Comparison of ENCODE assay signal across 8 cellular contexts in genomic region chr3:113838631-113839209, GRCh38. TPM values are rescaled to one million over a fixed set of nuclear protein-coding genes. Genes with fewer than 3 reads are reported as not detected.
DNase-seq lines count a peak whose midpoint lies in the region; ATAC-seq, FAIRE-seq and TF ChIP-seq lines count a peak whose summit lies in the region.

TSS of gene GRAMD1C (plus strand) at chr3:113838788. CDS start at chr3:113838910, 122 bp downstream.

- peak; percentile 99 to 100 for ATAC-seq in A549
- ATAC-seq in GM18861 (IDR thresholded peaks at IDR 0.05; ENCODE audit: unreplicated experiment) = peak; percentile 92
- ATAC-seq in HG03097 (IDR thresholded peaks at IDR 0.05; ENCODE audit: low FRiP score, unreplicated experiment) = peak; percentile 95

- peak; percentile 87 for TF ChIP-seq CTCF in A549 (IDR thresholded peaks at IDR 0.05)
- TF ChIP-seq CTCF in brain microvascular endothelial cell (IDR thresholded peaks at IDR 0.05; ENCODE audit: low read depth, low read length, missing control alignments) = peak; percentile 90

- peak within 1 kb of the TSS; percentile 44 to 78; a peak in 4 of 6 replicates for H3K27ac ChIP-seq in A549
- peak within 1 kb of the TSS; percentile 61 for H3K27ac ChIP-seq in brain microvascular endothelial cell
- H3K27ac ChIP-seq in iPS-18a (ENCODE audit: low read length) = no peak within 1 kb of the TSS

- H3K4me3 ChIP-seq in A549 (peak within 1 kb of the TSS; percentile 51), brain microvascular endothelial cell (ENCODE audit: low read depth, low read length) (peak within 1 kb of the TSS; percentile 72), iPS-18a (ENCODE audit: low read length) (peak within 1 kb of the TSS; percentile 77), skeletal muscle satellite cell (ENCODE audit: low read length) (peak within 1 kb of the TSS; percentile 74)

- peak; percentile 75 to 89 for DNase-seq in A549 (ENCODE audit: low read depth in 1 of 2, low spot score in 1 of 2)
- DNase-seq in NCI-H2107 treated with DMSO at 0.1 percent for 48 hours (lab: John Stamatoyannopoulos, UW; ENCODE audit: unreplicated experiment) = peak; percentile 81
- peak; percentile 84 for DNase-seq in UCSD-AML1 (lab: John Stamatoyannopoulos, UW; ENCODE audit: unreplicated experiment)
- DNase-seq in brain microvascular endothelial cell = peak; percentile 77

- 6% methylated on average over 35 of the region's 48 CpGs for WGBS in A549 (ENCODE audit: missing lambda C conversion rate)

- TF ChIP-seq EP300 in A549 (IDR thresholded peaks at IDR 0.05) = no peak

- peak within 1 kb of the TSS; percentile 68 for H3K9ac ChIP-seq in iPS-18a (ENCODE audit: low read length)
- H3K9ac ChIP-seq in skeletal muscle satellite cell (ENCODE audit: low read depth, low read length) = peak within 1 kb of the TSS; percentile 76

- H3K9me3 ChIP-seq in A549 (no peaks in the 10 kb centered on the region), iPS-18a (ENCODE audit: control insufficient read depth, low read depth, low read length) (no peaks in the 10 kb centered on the region), skeletal muscle satellite cell (replicated peaks; ENCODE audit: low read length) (no peaks in the 10 kb centered on the region)

- H3K27me3 ChIP-seq in brain microvascular endothelial cell (replicated peaks) = no peaks in the 10 kb centered on the region
- H3K27me3 ChIP-seq in iPS-18a (ENCODE audit: control insufficient read depth, insufficient read depth, low read length) = peaks cover 9% of the 10 kb centered on the region
- no peaks in the 10 kb centered on the region for H3K27me3 ChIP-seq in skeletal muscle satellite cell (ENCODE audit: control insufficient read depth, insufficient read depth, low read length)

- peak; percentile 68 to 76 for TF ChIP-seq RAD21 in A549 (conservative IDR thresholded peaks at IDR 0.05 in 1 of 2, IDR thresholded peaks at IDR 0.05 in 1 of 2)

- in situ Hi-C loops in brain microvascular endothelial cell (cut with HindIII; ENCODE audit: low pct_ligation_motif_present, low sequenced_read_pairs) = no loop called here

- FAIRE-seq in A549 (lab: Jason Lieb, UNC) = no peak

- 0 out of 2 replicates have a peak, but pooled peaks have one; percentile 23 for TF ChIP-seq POLR2A in A549 (IDR thresholded peaks at IDR 0.05; ENCODE audit: low read length)

- H3K36me3 ChIP-seq in brain microvascular endothelial cell (replicated peaks) (no peaks in the 10 kb centered on the region), iPS-18a (ENCODE audit: control insufficient read depth, low read depth, low read length) (no peaks in the 10 kb centered on the region), skeletal muscle satellite cell (ENCODE audit: insufficient read depth, low read length) (no peaks in the 10 kb centered on the region)

- H3K4me2 ChIP-seq in A549 = peak within 1 kb of the TSS; percentile 79
- H3K4me2 ChIP-seq in skeletal muscle satellite cell (ENCODE audit: low read length) = peak within 1 kb of the TSS; percentile 87

- no peaks in the 10 kb centered on the region for H3K4me1 ChIP-seq in A549
- peaks cover 5% of the 10 kb centered on the region for H3K4me1 ChIP-seq in iPS-18a (ENCODE audit: control insufficient read depth, low read depth, low read length)
- no peaks in the 10 kb centered on the region for H3K4me1 ChIP-seq in skeletal muscle satellite cell (ENCODE audit: control insufficient read depth, insufficient read depth, low read length)

- CTCF ChIA-PET in A549 (lab: Yijun Ruan, JAX) = interaction anchor here (0.6 to 3.9 kb wide), 22 partner anchors 8 to 1144 kb away, joined by 3 to 32 read pairs (median 4); no protein-coding TSS in a partner anchor

- POLR2A ChIA-PET in A549 (lab: Yijun Ruan, JAX) = no interaction called here

TF ChIP-seq in A549, 52 proteins besides CTCF, POLR2A, EP300 and RAD21:
- TF ChIP-seq ZNF302 (CRISPR knock-in tag; IDR thresholded peaks at IDR 0.05) (no peak), HOXB5 (CRISPR knock-in tag; IDR thresholded peaks at IDR 0.05) (no peak), MAX (IDR thresholded peaks at IDR 0.05) (peak; percentile 68), SMC3 (IDR thresholded peaks at IDR 0.05) (peak; percentile 88)

RNA-seq across cellular contexts. Expression of gene GRAMD1C, which starts in this region (rescaled TPM):
- 0.59 and 0.87 TPM in 2 replicates for polyA plus RNA-seq in A549 (2011; rRNA removed)
- polyA plus RNA-seq in A549 (2012; cell fraction: cytosol; rRNA removed) = 0.08 and 0.25 TPM in 2 replicates
- polyA plus RNA-seq in A549 (2012; cell fraction: nucleus; rRNA removed) = 0.18 and 0.44 TPM in 2 replicates
- polyA plus RNA-seq in A549 (2017; fragmentation: RNase III; extraction: RNeasy Plus Mini Kit Qiagen cat#74134 plus additional on column Dnase treatment) = 0.32 to 0.84 TPM (median 0.70 TPM) in 3 replicates
- polyA minus RNA-seq in A549 (2011; rRNA and poly(A)+ RNA removed) = 0.12 TPM in 1 of 2 replicates, not detected in the other
- 1.0 and 2.0 TPM in 2 replicates for total RNA-seq in skeletal muscle satellite cell (2012; rRNA removed)

Comparison
In these comparisons a context has a peak if more than half of its experiments do, and no peak if none do; other contexts are left out.
1. Peak in DNase-seq, ATAC-seq, H3K4me3 ChIP-seq, H3K27ac ChIP-seq and H3K4me2 ChIP-seq in A549; RNA of the gene not detected or under 1 TPM.